In the genomic region with DNA sequence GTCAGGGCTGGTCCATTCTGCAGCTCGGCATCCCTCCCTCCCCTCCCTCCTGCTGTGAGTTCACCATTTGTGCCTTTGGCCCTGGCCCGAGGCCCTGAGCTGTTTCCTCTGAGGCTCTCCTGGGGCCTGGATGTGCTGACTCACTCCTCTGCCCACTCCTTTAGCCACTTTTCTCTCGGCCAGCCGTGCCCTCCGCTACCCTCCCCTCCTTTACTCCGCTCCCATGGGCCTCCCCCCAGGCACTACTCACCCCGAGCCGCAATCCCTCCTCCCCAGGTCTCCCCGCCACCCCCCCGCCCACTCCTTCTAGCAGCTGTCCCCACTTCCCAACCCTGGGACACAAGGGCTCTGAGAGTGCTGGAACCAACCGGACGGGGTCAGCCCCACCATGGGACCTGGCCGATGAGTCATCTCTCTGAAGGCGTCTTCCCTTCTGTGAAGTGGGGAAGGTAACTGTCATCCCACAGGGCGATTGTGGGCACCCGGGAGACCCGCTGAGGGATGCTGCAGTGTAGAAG, we compare ENCODE assay signal across 8 cellular contexts.
DNase-seq lines count a peak whose midpoint lies in the region; ATAC-seq and TF ChIP-seq lines count a peak whose summit lies in the region.

No MANE protein-coding gene starts in this region.

- no peak for TF ChIP-seq CTCF in brain microvascular endothelial cell (IDR thresholded peaks at IDR 0.05; ENCODE audit: low read depth, low read length, missing control alignments)
- TF ChIP-seq CTCF in GM20000 (IDR thresholded peaks at IDR 0.05; ENCODE audit: extremely low read depth, missing control alignments), result no peak

- H3K27ac ChIP-seq in brain microvascular endothelial cell, result peak overlapping the region; percentile 10

- H3K36me3 ChIP-seq in brain microvascular endothelial cell (replicated peaks), result no peaks in the 10 kb centered on the region

- no peak for ATAC-seq in HG03175 (IDR thresholded peaks at IDR 0.05; ENCODE audit: unreplicated experiment)

- H3K27me3 ChIP-seq in brain microvascular endothelial cell (replicated peaks), result peaks cover 1% of the 10 kb centered on the region

- peak; percentile 92 for DNase-seq in 8988T
- DNase-seq in HS-27A (ENCODE audit: low read depth), result peak; percentile 62
- DNase-seq in brain microvascular endothelial cell, result peak; percentile 82
- peak; percentile 87 for DNase-seq in kidney tubule cell (ENCODE audit: low spot score)
- DNase-seq in GM20000 (ENCODE audit: low spot score), result no peak
- DNase-seq in GDM1 (lab: John Stamatoyannopoulos, UW), result no peak
- no peak for DNase-seq in activated naive CD4-positive, alpha-beta T cell treated with anti-CD3 and anti-CD28 coated beads, Interleukin-2, amount 50 U/mL, for 16 hours

- in situ Hi-C loops in brain microvascular endothelial cell (cut with HindIII; ENCODE audit: low pct_ligation_motif_present, low sequenced_read_pairs), result no loop called here

- peak overlapping the region; percentile 3 for H3K4me3 ChIP-seq in brain microvascular endothelial cell (ENCODE audit: low read depth, low read length)

Comparison
In these comparisons a context has a peak if more than half of its experiments do, and no peak if none do; other contexts are left out.
1. DNase-seq: peak in 8988T (single experiment), HS-27A (single experiment), brain microvascular endothelial cell (single experiment) and kidney tubule cell (single experiment); none in GM20000 (single experiment), GDM1 (single experiment) and activated naive CD4-positive, alpha-beta T cell treated with anti-CD3 and anti-CD28 coated beads, Interleukin-2, amount 50 U/mL, for 16 hours (single experiment).